ENCODE assay signal across 10 cellular contexts in genomic region chr11:774873-775592, GRCh38. TPM values are rescaled to one million over a fixed set of nuclear protein-coding genes. Genes with fewer than 3 reads are reported as not detected.
DNase-seq lines count a peak whose midpoint lies in the region; ATAC-seq and TF ChIP-seq lines count a peak whose summit lies in the region.
"Had no signal": no experiment of that assay in that cellular context is flagged by ENCODE, and none has a peak within 500 bp of the region (broad histone marks: within the 10 kb centered on the region; RNA-seq: fewer than 3 reads in every experiment).

No MANE protein-coding gene starts in this region.

- H3K4me3 ChIP-seq in AG09309 (ENCODE audit: control insufficient read depth, low read depth, low read length) (peak overlapping the region; percentile 16), adrenal gland (no peak overlapping the region), esophagus muscularis mucosa (peak overlapping the region in 1 of 4 donors; percentile 98)

- ATAC-seq in HG03045 (IDR thresholded peaks at IDR 0.05; ENCODE audit: unreplicated experiment) (no peak), GM18505 (IDR thresholded peaks at IDR 0.05; ENCODE audit: unreplicated experiment) (no peak)

- 48 to 78% (median 68%) methylated on average over 8 to 20 of the region's 20 CpGs for WGBS in adrenal gland, 4 donors
- WGBS in esophagus muscularis mucosa, result 78% methylated on average over 15 of the region's 20 CpGs

- TF ChIP-seq EP300 in esophagus muscularis mucosa (IDR thresholded peaks at IDR 0.05), result no peak

- H3K9me3 ChIP-seq in adrenal gland (replicated peaks in 1 of 3) (no peaks in the 10 kb centered on the region), esophagus muscularis mucosa (no peaks in the 10 kb centered on the region)

- H3K4me1 ChIP-seq in adrenal gland (replicated peaks in 1 of 2) (peaks cover 38 to 41% of the 10 kb centered on the region in 2 donors), esophagus muscularis mucosa (peaks cover 24 to 73% (median 55%) of the 10 kb centered on the region in 4 donors)

- peak overlapping the region in 3 of 5 donors; percentile 26 to 45 (median 43) for H3K27ac ChIP-seq in adrenal gland
- no peak overlapping the region for H3K27ac ChIP-seq in esophagus muscularis mucosa (replicated peaks in 1 of 4)

- TF ChIP-seq POLR2A in adrenal gland (IDR thresholded peaks at IDR 0.05), result no peak
- TF ChIP-seq POLR2A in esophagus muscularis mucosa (IDR thresholded peaks at IDR 0.05; ENCODE audit: low read depth), result no peak
- TF ChIP-seq POLR2A in GM18505 (IDR thresholded peaks at IDR 0.05; ENCODE audit: borderline replicate concordance, extremely low read depth, insufficient read depth, insufficient read length), result no peak

- DNase-seq in AG09309 (ENCODE audit: low read depth) (no peak), HPDE6-E6E7 (ENCODE audit: extremely low spot score) (peak; percentile 71), adrenal gland (peak in 6 of 7 donors; percentile 44 to 82 (median 66)), kidney tubule cell (ENCODE audit: low spot score) (peak; percentile 60), esophagus muscularis mucosa (ENCODE audit: extremely low spot score) (no peak), GM19240 (ENCODE audit: insufficient read length, low spot score) (no peak)
- DNase-seq: MV-4-11 had no signal

- TF ChIP-seq CTCF in AG09309 (IDR thresholded peaks at IDR 0.05; ENCODE audit: control insufficient read depth, insufficient read depth, low read depth, low read length, missing control alignments), result no peak
- TF ChIP-seq CTCF in adrenal gland (IDR thresholded peaks at IDR 0.05), result peak in 2 of 6 experiments; percentile 6 to 17
- no peak for TF ChIP-seq CTCF in esophagus muscularis mucosa (IDR thresholded peaks at IDR 0.05)

- H3K36me3 ChIP-seq in adrenal gland (replicated peaks in 1 of 2) (peaks cover 0 to 30% of the 10 kb centered on the region in 2 donors), esophagus muscularis mucosa (peaks cover 14 to 48% (median 44%) of the 10 kb centered on the region in 4 donors)

- H3K27me3 ChIP-seq in adrenal gland (no peaks in the 10 kb centered on the region), esophagus muscularis mucosa (no peaks in the 10 kb centered on the region)

- intact Hi-C loops in adrenal gland (cut with DNase I), result no loop called here
- intact Hi-C loops in esophagus muscularis mucosa (cut with DNase I), result no loop called here

RNA-seq across cellular contexts. Expression of gene GATD1, which starts 2.3 kb away (rescaled TPM):
- total RNA-seq in adrenal gland (100 to 1,000 TPM in 4 of 8 donors, 10 to 100 TPM in 4; 43.3 to 156 (median 96.9) TPM), esophagus muscularis mucosa (10 to 100 TPM; 24.0 to 37.7 (median 28.9) TPM)
- polyA plus RNA-seq in adrenal gland, result 100 to 1,000 TPM in 1 of 3 donors, 10 to 100 TPM in 2; 20.3 to 176 (median 49.3) TPM

RNA-seq across cellular contexts. Expression of gene CEND1, which starts 14.9 kb away (rescaled TPM):
- total RNA-seq in adrenal gland, result 1 to 10 TPM in 3 of 8 donors, under 1 TPM in 1, not detected in 4; 0.42 to 4.9 (median 3.0) TPM
- 10 to 100 TPM in 1 of 3 donors, 1 to 10 TPM in 2; 1.6 to 14.5 (median 4.2) TPM for polyA plus RNA-seq in adrenal gland
- total RNA-seq in esophagus muscularis mucosa, result 1 to 10 TPM in 3 of 4 donors, under 1 TPM in 1; 0.42 to 3.3 (median 2.6) TPM
- total RNA-seq: skeletal muscle tissue had no signal

RNA-seq across cellular contexts. Expression of gene SLC25A22, which starts 23.0 kb away (rescaled TPM):
- total RNA-seq in adrenal gland, result 10 to 100 TPM in 7 of 8 donors, 1 to 10 TPM in 1; 8.2 to 41.3 (median 17.6) TPM
- 10 to 100 TPM in 2 of 3 donors, 1 to 10 TPM in 1; 7.7 to 18.8 (median 14.0) TPM for polyA plus RNA-seq in adrenal gland
- total RNA-seq in esophagus muscularis mucosa, result 10 to 100 TPM in 1 of 4 donors, 1 to 10 TPM in 3; 5.0 to 11.0 (median 9.5) TPM

RNA-seq across cellular contexts. Expression of gene TALDO1, which starts 27.8 kb away (rescaled TPM):
- total RNA-seq in adrenal gland, result 100 to 1,000 TPM; 133 to 167 (median 153) TPM
- polyA plus RNA-seq in adrenal gland, result 100 to 1,000 TPM in 2 of 3 donors, 10 to 100 TPM in 1; 64.3 to 117 (median 100) TPM
- total RNA-seq in esophagus muscularis mucosa, result 100 to 1,000 TPM; 168 to 231 (median 186) TPM

RNA-seq across cellular contexts. Expression of gene PIDD1, which starts 30.0 kb away (rescaled TPM):
- total RNA-seq in adrenal gland, result 10 to 100 TPM in 4 of 8 donors, 1 to 10 TPM in 4; 5.9 to 28.8 (median 12.4) TPM
- polyA plus RNA-seq in adrenal gland, result 100 to 1,000 TPM in 1 of 3 donors, 10 to 100 TPM in 1, under 1 TPM in 1; 0.93 to 110 (median 51.7) TPM
- 10 to 100 TPM in 2 of 4 donors, 1 to 10 TPM in 2; 5.3 to 18.7 (median 9.6) TPM for total RNA-seq in esophagus muscularis mucosa

Comparison
In these comparisons a context has a peak if more than half of its experiments do, and no peak if none do; other contexts are left out.
1. DNase-seq: peak in HPDE6-E6E7 (single experiment), adrenal gland (6 of 7) and kidney tubule cell (single experiment); none in AG09309 (single experiment), esophagus muscularis mucosa (single experiment) and GM19240 (single experiment).
2. H3K27ac ChIP-seq: peak in adrenal gland (3 of 5); none in esophagus muscularis mucosa (0 of 4).